ENCODE assay signal across 8 cellular contexts in the genomic region with DNA sequence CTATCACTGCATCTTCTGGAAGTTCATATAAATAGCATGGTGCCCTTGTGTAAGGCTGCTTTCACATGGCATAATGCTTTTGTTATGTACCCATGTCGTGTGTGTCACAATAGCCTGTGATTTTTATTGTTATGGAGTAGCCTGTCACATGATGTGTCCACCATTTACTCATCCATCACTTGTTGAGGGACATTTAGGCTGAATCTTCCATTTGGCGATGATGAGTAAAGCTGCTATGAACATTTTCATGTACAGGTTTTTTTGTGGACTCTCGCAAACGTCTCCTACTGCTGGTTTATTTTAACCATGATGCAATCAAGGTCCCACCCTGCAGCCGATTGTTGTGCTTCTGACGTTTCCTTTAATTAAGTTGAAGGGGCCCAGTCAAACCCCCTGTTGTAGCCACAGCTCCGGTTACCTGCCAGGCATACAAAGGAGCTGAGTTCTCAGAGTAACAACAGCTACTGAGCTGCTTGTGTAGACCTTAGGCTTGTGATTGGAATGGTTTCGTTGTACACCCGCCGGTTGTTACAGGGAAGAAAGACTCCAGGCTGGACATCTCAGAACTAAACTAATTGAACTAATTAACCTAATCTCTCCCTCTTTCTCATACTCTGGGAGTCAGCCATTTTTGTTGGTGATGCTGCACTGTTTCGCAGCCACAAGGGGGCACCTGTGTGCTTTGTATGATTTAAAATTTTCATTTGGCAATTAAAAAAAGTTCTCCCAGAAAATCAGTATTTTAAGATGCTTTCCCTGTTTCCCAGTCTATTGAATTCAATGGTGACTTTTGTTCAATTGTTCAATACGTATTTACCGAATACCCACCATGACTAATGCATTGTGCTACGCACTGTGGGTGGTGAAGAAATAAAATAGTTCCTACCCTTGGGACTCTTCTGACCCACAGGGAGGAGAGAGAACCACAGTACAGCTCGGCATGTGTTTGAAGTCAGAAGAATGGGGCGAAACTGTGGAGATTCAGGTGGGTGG.
A peak's percentile ranks its signal among the peaks of the same experiment; 100 is the strongest.
DNase-seq lines count a peak whose midpoint lies in the region; ATAC-seq, FAIRE-seq and TF ChIP-seq lines count a peak whose summit lies in the region.

No MANE protein-coding gene starts in this region.

- ATAC-seq in HG02885 (IDR thresholded peaks at IDR 0.05; ENCODE audit: poor library complexity, unreplicated experiment) (no peak), GM18520 (IDR thresholded peaks at IDR 0.05; ENCODE audit: unreplicated experiment) (no peak)

- H3K36me3 ChIP-seq in bronchial epithelial cell (ENCODE audit: control insufficient read depth, insufficient read depth, low read length) (no peaks in the 10 kb centered on the region), kidney epithelial cell (ENCODE audit: control insufficient read depth, insufficient read depth, low read length) (no peaks in the 10 kb centered on the region)

- H3K27me3 ChIP-seq in bronchial epithelial cell (ENCODE audit: control insufficient read depth, insufficient read depth, low read length) (peaks cover 4% of the 10 kb centered on the region), kidney epithelial cell (ENCODE audit: control insufficient read depth, insufficient read depth, low read length) (no peaks in the 10 kb centered on the region)

- DNase-seq in EH (ENCODE audit: low read depth) (peak; percentile 58), LoVo (ENCODE audit: low spot score) (peak; percentile 65), T-helper 1 cell (peak in 4 of 5 donors; percentile 27 to 37 (median 34)), bronchial epithelial cell (ENCODE audit: low read depth) (no peak), kidney epithelial cell (ENCODE audit: low read depth) (no peak)
- DNase-seq in stimulated activated CD4-positive, alpha-beta T cell treated with anti-CD3 and anti-CD28 coated beads, Interleukin-4, amount 100 ng/mL, for 4 hours = peak; percentile 25 to 37

- peak; percentile 75 for TF ChIP-seq CTCF in bronchial epithelial cell (IDR thresholded peaks at IDR 0.05; ENCODE audit: insufficient read depth, low read length, severe bottlenecking)
- TF ChIP-seq CTCF in kidney epithelial cell (IDR thresholded peaks at IDR 0.05; ENCODE audit: insufficient read depth, low read length, poor library complexity, severe bottlenecking) = peak; percentile 81

- no peak overlapping the region for H3K4me3 ChIP-seq in bronchial epithelial cell (ENCODE audit: low read depth, low read length)
- no peak overlapping the region for H3K4me3 ChIP-seq in kidney epithelial cell (ENCODE audit: low read depth, low read length)

- no peak for FAIRE-seq in bronchial epithelial cell (lab: Jason Lieb, UNC)

Comparison
In these comparisons a context has a peak if more than half of its experiments do, and no peak if none do; other contexts are left out.
1. DNase-seq: peak in EH (single experiment), LoVo (single experiment), T-helper 1 cell (4 of 5) and stimulated activated CD4-positive, alpha-beta T cell treated with anti-CD3 and anti-CD28 coated beads, Interleukin-4, amount 100 ng/mL, for 4 hours (2 of 2); none in bronchial epithelial cell (single experiment) and kidney epithelial cell (single experiment).